ENCODE assay signal across 18 cellular contexts in genomic region chr3:179452872-179453271, GRCh38. TPM values are rescaled to one million over a fixed set of nuclear protein-coding genes. Genes with fewer than 3 reads are reported as not detected.
DNase-seq lines count a peak whose midpoint lies in the region; ATAC-seq, FAIRE-seq and TF ChIP-seq lines count a peak whose summit lies in the region.
"Had no signal": no experiment of that assay in that cellular context is flagged by ENCODE, and none has a peak within 500 bp of the region (broad histone marks: within the 10 kb centered on the region; RNA-seq: fewer than 3 reads in every experiment).

No MANE protein-coding gene starts in this region.

- H3K79me2 ChIP-seq in HepG2 (ENCODE audit: insufficient read depth, low read length) = no peaks in the 10 kb centered on the region
- peaks cover 4% of the 10 kb centered on the region for H3K79me2 ChIP-seq in neural cell (replicated peaks; ENCODE audit: insufficient read depth, low read length)

- H2AFZ ChIP-seq in HepG2 (ENCODE audit: low read length) = no peak overlapping the region
- no peak overlapping the region for H2AFZ ChIP-seq in neural cell (ENCODE audit: low read depth, low read length)

- H3K4me3 ChIP-seq in HepG2 (replicated peaks in 1 of 3; ENCODE audit: insufficient read depth in 1 of 3, low read depth in 2 of 3, low read length in 3 of 3) (no peak overlapping the region), right lobe of liver (no peak overlapping the region), neural cell (ENCODE audit: low read length) (no peak overlapping the region), uterus (no peak overlapping the region)

- H3K27ac Mint-ChIP-seq in endothelial cell (ENCODE audit: unreplicated experiment) = peak overlapping the region; percentile 26
- H3K27ac Mint-ChIP-seq: activated T-cell treated with anti-CD3 and anti-CD28 coated beads, Interleukin-2, amount 50 U/mL, for 72 hours had no signal

- no peaks in the 10 kb centered on the region for H3K27me3 Mint-ChIP-seq in endothelial cell (ENCODE audit: unreplicated experiment)

- H3K36me3 ChIP-seq in HepG2 (replicated peaks in 1 of 2; ENCODE audit: control insufficient read depth in 1 of 2, insufficient read depth in 2 of 2, low read length in 2 of 2) (no peaks in the 10 kb centered on the region), right lobe of liver (no peaks in the 10 kb centered on the region), neural cell (ENCODE audit: insufficient read depth, low read length) (no peaks in the 10 kb centered on the region), uterus (no peaks in the 10 kb centered on the region)

- no peak for FAIRE-seq in HepG2 (lab: Jason Lieb, UNC)
- FAIRE-seq: A204.1, endometrium, GM18507 had no signal

- H3K27me3 ChIP-seq in HepG2 (ENCODE audit: control insufficient read depth in 1 of 2, insufficient read depth in 2 of 2, low read length in 2 of 2) (peaks cover 0 to 25% of the 10 kb centered on the region in 2 experiments; a peak in 3 of 5 replicates), right lobe of liver (no peaks in the 10 kb centered on the region), neural cell (ENCODE audit: insufficient read depth, low read depth, low read length) (no peaks in the 10 kb centered on the region), uterus (no peaks in the 10 kb centered on the region)

- TF ChIP-seq CTCF in HepG2 (CRISPR knock-in tag; IDR thresholded peaks at IDR 0.05) (no peak), right lobe of liver (IDR thresholded peaks at IDR 0.05) (no peak), endothelial cell (IDR thresholded peaks at IDR 0.05; ENCODE audit: unreplicated experiment) (no peak), neural cell (IDR thresholded peaks at IDR 0.05; ENCODE audit: poor library complexity, severe bottlenecking) (no peak), uterus (IDR thresholded peaks at IDR 0.05) (no peak)

- H3F3A ChIP-seq in neural cell (ENCODE audit: insufficient read depth, low read length, poor library complexity, severe bottlenecking) = peaks cover 6% of the 10 kb centered on the region

- POLR2A ChIA-PET in HepG2 (lab: Yijun Ruan, JAX) = no interaction called here

- TF ChIP-seq POLR2A in HepG2 (IDR thresholded peaks at IDR 0.05; ENCODE audit: insufficient read depth in 1 of 2, low read depth in 2 of 2, low read length in 2 of 2) (no peak), right lobe of liver (IDR thresholded peaks at IDR 0.05) (no peak), uterus (IDR thresholded peaks at IDR 0.05) (no peak)

- H4K20me1 ChIP-seq in HepG2 (ENCODE audit: insufficient read depth, low read length) = no peaks in the 10 kb centered on the region
- H4K20me1 ChIP-seq in neural cell (ENCODE audit: insufficient read depth) = no peaks in the 10 kb centered on the region

- TF ChIP-seq EP300 in HepG2 (IDR thresholded peaks at IDR 0.05; ENCODE audit: low read depth in 2 of 2, low read length in 2 of 2) (no peak), HepG2 (CRISPR knock-in tag; IDR thresholded peaks at IDR 0.05; ENCODE audit: borderline replicate concordance) (no peak), neural cell (conservative IDR thresholded peaks at IDR 0.05; ENCODE audit: poor library complexity, severe bottlenecking) (no peak)

- H3K9me3 ChIP-seq in HepG2 (ENCODE audit: low read length) (no peaks in the 10 kb centered on the region), right lobe of liver (no peaks in the 10 kb centered on the region), neural cell (ENCODE audit: low read length) (no peaks in the 10 kb centered on the region), uterus (no peaks in the 10 kb centered on the region)

- CTCF ChIA-PET in HepG2 (lab: Yijun Ruan, JAX; ENCODE audit: low intra/inter-chr PET ratio, low total read pairs) = no interaction called here

- no peak for DNase-seq in HepG2 (ENCODE audit: low spot score)
- no peak for DNase-seq in right lobe of liver
- DNase-seq in endothelial cell (ENCODE audit: low spot score) = no peak
- no peak for DNase-seq in uterus
- DNase-seq in effector CD4-positive, alpha-beta T cell = no peak
- DNase-seq in NCI-H187 treated with DMSO at 0.1 percent for 48 hours (lab: John Stamatoyannopoulos, UW) = no peak
- no peak for DNase-seq in GOT3 (lab: John Stamatoyannopoulos, UW)
- DNase-seq: activated naive CD4-positive, alpha-beta T cell treated with anti-CD3 and anti-CD28 coated beads, Interleukin-2, amount 50 U/mL, for 16 hours; activated T-cell treated with anti-CD3 and anti-CD28 coated beads, Interleukin-2, amount 50 U/mL, for 72 hours; C1 segment of cervical spinal cord; NCI-H1694; NCI-H748 treated with DMSO at 0.1 percent for 48 hours; stimulated activated CD8-positive, alpha-beta memory T cell treated with anti-CD3 and anti-CD28 coated beads, Interleukin-4, amount 100 ng/mL, for 48 hours had no signal

- peaks cover 35% of the 10 kb centered on the region for H3K4me1 Mint-ChIP-seq in endothelial cell (ENCODE audit: unreplicated experiment)

- TF ChIP-seq RAD21 in HepG2 (CRISPR knock-in tag; IDR thresholded peaks at IDR 0.05) (no peak), neural cell (conservative IDR thresholded peaks at IDR 0.05) (no peak)

- H3K4me3 Mint-ChIP-seq in endothelial cell (ENCODE audit: unreplicated experiment) = no peak overlapping the region

- H3K27ac ChIP-seq in HepG2 (ENCODE audit: extremely low read length, insufficient read depth, low read length) (no peak overlapping the region), right lobe of liver (peak overlapping the region in 1 of 3 donors; percentile 79), neural cell (ENCODE audit: low read length) (peak overlapping the region; percentile 96), uterus (peak overlapping the region; percentile 92 to 95)

- ATAC-seq in HepG2 (no peak), right lobe of liver (no peak)
- ATAC-seq: activated CD4-positive, CD25-positive, alpha-beta regulatory T cell treated with anti-CD3 and anti-CD28 coated beads, Interleukin-2, amount 50 U/mL, for 24 hours; activated T-cell treated with anti-CD3 and anti-CD28 coated beads, Interleukin-2, amount 50 U/mL, for 72 hours had no signal

- peaks cover 8% of the 10 kb centered on the region for H3K36me3 Mint-ChIP-seq in endothelial cell (ENCODE audit: low read depth, unreplicated experiment)

- BruUV-seq in HepG2 (replicated peaks; lab: Mats Ljungman, UMichigan) = no TSS peak

- H3K4me1 ChIP-seq in HepG2 (ENCODE audit: insufficient read depth, low read length) = peaks cover 17% of the 10 kb centered on the region
- H3K4me1 ChIP-seq in right lobe of liver = peaks cover 0 to 3% (median 0%) of the 10 kb centered on the region in 4 donors
- H3K4me1 ChIP-seq in uterus = no peaks in the 10 kb centered on the region

- H3K9ac ChIP-seq in HepG2 (ENCODE audit: insufficient read depth, low read depth, low read length) (no peak overlapping the region), neural cell (ENCODE audit: low read length) (peak overlapping the region; percentile 90)

- no peak overlapping the region for H3K4me2 ChIP-seq in HepG2 (ENCODE audit: low read depth, low read length)
- no peak overlapping the region for H3K4me2 ChIP-seq in neural cell (ENCODE audit: low read length)

- in situ Hi-C loops in HepG2 (cut with HindIII; ENCODE audit: extremely low pct_ligation_motif_present, low pct_unique_long_range_greater_than_20kb) = loop anchor here (5.0 kb wide), 1 partner anchor 104 kb away; no protein-coding TSS in a partner anchor

- no peaks in the 10 kb centered on the region for H3K9me3 Mint-ChIP-seq in endothelial cell (ENCODE audit: unreplicated experiment)
- H3K9me3 Mint-ChIP-seq: activated T-cell treated with anti-CD3 and anti-CD28 coated beads, Interleukin-2, amount 50 U/mL, for 72 hours had no signal

- intact Hi-C loops in HepG2 (cut with micrococcal nuclease; ENCODE audit: unreplicated experiment) = no loop called here
- intact Hi-C loops in right lobe of liver (cut with DNase I) = no loop called here
- intact Hi-C loops in uterus (cut with DNase I; ENCODE audit: low total_unique reads) = loop anchor here (10.0 kb wide), 1 partner anchor 112 kb away; the partner anchor contains the start of gene ACTL6A

- WGBS in HepG2 (ENCODE audit: low lambda C conversion rate) = 61% methylated on average over 8 of the region's 8 CpGs
- WGBS in right lobe of liver (ENCODE audit: insufficient coverage, low coverage, low lambda C conversion rate, missing lambda C conversion rate) = 74% methylated on average over 8 of the region's 8 CpGs

- H3K9me2 ChIP-seq in neural cell (ENCODE audit: insufficient read depth, low read length) = no peaks in the 10 kb centered on the region

TF ChIP-seq in HepG2, 621 proteins besides CTCF, POLR2A, EP300 and RAD21 (continues in another document):
- TF ChIP-seq ZNF326 (CRISPR knock-in tag; IDR thresholded peaks at IDR 0.05; ENCODE audit: borderline replicate concordance) = no peak

TF ChIP-seq in neural cell, 6 proteins besides CTCF, POLR2A, EP300 and RAD21:
- TF ChIP-seq SMC3 (conservative IDR thresholded peaks at IDR 0.05; ENCODE audit: poor library complexity) = no peak

RNA-seq across cellular contexts. Expression of gene GNB4, which starts 1.6 kb away (rescaled TPM):
- total RNA-seq in HepG2 (2016; rRNA removed; fragmentation: Illumina TruSeq; extraction: Trizol) (0.13 and 0.36 TPM in 2 replicates), right lobe of liver (1 to 10 TPM; 2.9 to 9.5 (median 5.2) TPM), endothelial cell (ENCODE audit: unreplicated experiment) (66.9 TPM), uterus (100 to 1,000 TPM in 1 of 4 donors, 10 to 100 TPM in 3; 18.2 to 110 (median 47.8) TPM)
- total RNA-seq in HepG2 (2016; cell fraction: cytosol; rRNA removed; fragmentation: Illumina TruSeq; extraction: Trizol; ENCODE audit: low read depth) = not detected in 2 replicates
- 0.18 and 0.22 TPM in 2 replicates for total RNA-seq in HepG2 (2016; cell fraction: insoluble cytoplasmic fraction; rRNA removed; fragmentation: Illumina TruSeq; extraction: Trizol)
- 0.10 and 0.22 TPM in 2 replicates for total RNA-seq in HepG2 (2016; cell fraction: membrane; rRNA removed; fragmentation: Illumina TruSeq; extraction: Trizol)
- total RNA-seq in HepG2 (2016; cell fraction: nucleus; rRNA removed; fragmentation: Illumina TruSeq; extraction: Trizol) = 0.09 and 0.13 TPM in 2 replicates
- polyA plus RNA-seq in HepG2 (2011; rRNA removed) (0.01 and 0.07 TPM in 2 replicates), neural cell (38.7 and 42.8 TPM in 2 replicates)
- 0.01 and 0.04 TPM in 2 replicates for polyA plus RNA-seq in HepG2 (2011; cell fraction: cytosol; rRNA removed)
- not detected in 2 replicates for polyA plus RNA-seq in HepG2 (2011; cell fraction: nucleus; rRNA removed)
- 0.25 and 0.31 TPM in 2 replicates for polyA plus RNA-seq in HepG2 (2012)
- 0.01 TPM in 1 of 2 replicates, not detected in the other for polyA plus RNA-seq in HepG2 (2016; cell fraction: cytosol; fragmentation: Illumina TruSeq; extraction: Trizol; ENCODE audit: low read depth)
- polyA plus RNA-seq in HepG2 (2016; cell fraction: insoluble cytoplasmic fraction; fragmentation: Illumina TruSeq; extraction: Trizol; ENCODE audit: low read depth) = 0.19 and 0.20 TPM in 2 replicates
- polyA plus RNA-seq in HepG2 (2016; cell fraction: membrane; fragmentation: Illumina TruSeq; extraction: Trizol; ENCODE audit: low read depth) = 0.02 and 0.05 TPM in 2 replicates
- not detected in 2 replicates for polyA plus RNA-seq in HepG2 (2016; cell fraction: nucleus; fragmentation: Illumina TruSeq; extraction: Trizol; ENCODE audit: insufficient read depth, low read depth)
- polyA minus RNA-seq in HepG2 (2011; rRNA and poly(A)+ RNA removed; ENCODE audit: low replicate concordance) = 0.66 and 46.6 TPM in 2 replicates
- 0.20 and 0.53 TPM in 2 replicates for polyA minus RNA-seq in HepG2 (2011; cell fraction: cytosol; rRNA and poly(A)+ RNA removed)
- polyA minus RNA-seq in HepG2 (2011; cell fraction: nucleus; rRNA and poly(A)+ RNA removed) = 0.26 and 0.75 TPM in 2 replicates
- polyA minus RNA-seq in neural cell = 111 and 114 TPM in 2 replicates
